Comparison of ENCODE assay signal across 20 cellular contexts in the genomic region with DNA sequence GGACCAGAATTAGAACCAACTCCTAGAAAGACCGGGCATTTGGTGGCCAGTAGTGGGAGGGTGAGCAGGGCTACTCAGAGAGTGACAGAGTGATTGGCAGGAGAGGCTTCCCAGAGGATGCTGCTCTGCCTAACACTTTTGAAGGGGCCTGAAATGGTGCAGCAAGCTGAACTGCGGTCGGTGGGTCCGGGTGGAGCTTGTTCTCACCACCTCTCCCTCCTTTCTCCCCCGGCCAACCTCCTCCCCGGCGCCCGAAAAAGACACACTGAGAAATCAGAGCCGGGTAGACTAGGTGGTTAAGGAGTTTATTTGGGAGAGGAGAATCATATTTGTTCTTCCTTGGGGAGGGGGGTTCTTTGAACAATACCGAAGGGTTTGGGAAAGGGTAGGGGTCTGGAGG. TPM values are rescaled to one million over a fixed set of nuclear protein-coding genes. Genes with fewer than 3 reads are reported as not detected.
DNase-seq lines count a peak whose midpoint lies in the region; ATAC-seq and TF ChIP-seq lines count a peak whose summit lies in the region.
"Had no signal": no experiment of that assay in that cellular context is flagged by ENCODE, and none has a peak within 500 bp of the region (broad histone marks: within the 10 kb centered on the region; RNA-seq: fewer than 3 reads in every experiment).

No MANE protein-coding gene starts in this region.

- H3K27ac ChIP-seq in breast epithelium: peak overlapping the region; percentile 78 to 92
- no peak overlapping the region for H3K27ac ChIP-seq in iPS-20b (ENCODE audit: low read length)
- H3K27ac ChIP-seq in thymus (ENCODE audit: low read depth): peak overlapping the region; percentile 31
- H3K27ac ChIP-seq: KMS-11, VCaP had no signal

- no peak overlapping the region for H3K4me3 Mint-ChIP-seq in MCF 10A (ENCODE audit: unreplicated experiment)
- peak overlapping the region; percentile 37 for H3K4me3 Mint-ChIP-seq in activated T-helper 1 cell treated with anti-CD3 and anti-CD28 coated beads, Interleukin-12 subunit alpha, Interleukin-12 subunit beta, Interleukin-2, Interleukin-4 antibody, amounts not matched to agents 30 ng/mL and 10 ng/mL and 1 ng/mL, durations not matched to agents 14 hours and 24 hours and 36 hours
- no peak overlapping the region for H3K4me3 Mint-ChIP-seq in stimulated activated naive CD8-positive, alpha-beta T cell treated with anti-CD3 and anti-CD28 coated beads, Interleukin-15, amount 100 ng/mL, for 72 hours

- CTCF ChIA-PET in MCF 10A (lab: Yijun Ruan, JAX): interaction anchor here (0.6 kb wide), 1 partner anchor 8 kb away, joined by 3 read pairs; no protein-coding TSS in a partner anchor

- H3K27me3 ChIP-seq in breast epithelium: peaks cover 0 to 11% of the 10 kb centered on the region in 2 donors
- no peaks in the 10 kb centered on the region for H3K27me3 ChIP-seq in iPS-20b (ENCODE audit: insufficient read depth, low read length)
- no peaks in the 10 kb centered on the region for H3K27me3 ChIP-seq in thymus (ENCODE audit: control insufficient read depth, insufficient read depth)
- H3K27me3 ChIP-seq: thyroid gland had no signal

- H3K36me3 ChIP-seq in breast epithelium: no peaks in the 10 kb centered on the region
- no peaks in the 10 kb centered on the region for H3K36me3 ChIP-seq in iPS-20b (ENCODE audit: insufficient read depth, low read depth, low read length)
- H3K36me3 ChIP-seq in thymus (ENCODE audit: control insufficient read depth, insufficient read depth): peaks cover 4% of the 10 kb centered on the region

- 96% methylated on average over 10 of the region's 10 CpGs for WGBS in thymus

- intact Hi-C loops in breast epithelium (cut with DNase I; ENCODE audit: low total_unique reads): no loop called here
- intact Hi-C loops in MCF 10A (cut with micrococcal nuclease): no loop called here
- intact Hi-C loops in activated T-helper 1 cell treated with anti-CD3 and anti-CD28 coated beads, Interleukin-12 subunit alpha, Interleukin-12 subunit beta, Interleukin-2, Interleukin-4 antibody, amounts not matched to agents 30 ng/mL and 10 ng/mL and 1 ng/mL, durations not matched to agents 14 hours and 24 hours and 36 hours (cut with micrococcal nuclease): no loop called here

- POLR2A ChIA-PET in MCF 10A (lab: Yijun Ruan, JAX): interaction anchor here (1.0 kb wide), 1 partner anchor 21 kb away, joined by 4 read pairs; no protein-coding TSS in a partner anchor

- no peaks in the 10 kb centered on the region for H3K27me3 Mint-ChIP-seq in MCF 10A (ENCODE audit: insufficient read depth, unreplicated experiment)
- H3K27me3 Mint-ChIP-seq in activated T-helper 1 cell treated with anti-CD3 and anti-CD28 coated beads, Interleukin-12 subunit alpha, Interleukin-12 subunit beta, Interleukin-2, Interleukin-4 antibody, amounts not matched to agents 30 ng/mL and 10 ng/mL and 1 ng/mL, durations not matched to agents 14 hours and 24 hours and 36 hours (ENCODE audit: insufficient read depth): no peaks in the 10 kb centered on the region
- H3K27me3 Mint-ChIP-seq in stimulated activated naive CD8-positive, alpha-beta T cell treated with anti-CD3 and anti-CD28 coated beads, Interleukin-15, amount 100 ng/mL, for 72 hours: no peaks in the 10 kb centered on the region
- H3K27me3 Mint-ChIP-seq: T-cell had no signal

- no peak for ATAC-seq in GM21825 (IDR thresholded peaks at IDR 0.05; ENCODE audit: unreplicated experiment)
- ATAC-seq in stimulated activated naive CD8-positive, alpha-beta T cell treated with anti-CD3 and anti-CD28 coated beads, Interleukin-15, amount 100 ng/mL, for 72 hours: no peak
- ATAC-seq: T-cell had no signal

- no peak for TF ChIP-seq POLR2A in breast epithelium (IDR thresholded peaks at IDR 0.05)

- BruUV-seq in MCF 10A (replicated peaks; lab: Mats Ljungman, UMichigan): no TSS peak

- DNase-seq in breast epithelium (ENCODE audit: low spot score in 2 of 2) (no peak), MCF 10A (ENCODE audit: unreplicated experiment) (no peak)
- DNase-seq in activated T-helper 1 cell treated with anti-CD3 and anti-CD28 coated beads, Interleukin-12 subunit alpha, Interleukin-12 subunit beta, Interleukin-2, Interleukin-4 antibody, amounts not matched to agents 30 ng/mL and 10 ng/mL and 1 ng/mL, durations not matched to agents 14 hours and 24 hours and 36 hours (ENCODE audit: low spot score): no peak
- no peak for DNase-seq in activated CD8-positive, alpha-beta memory T cell treated with anti-CD3 and anti-CD28 coated beads, Interleukin-2, amount 50 U/mL, for 48 hours
- no peak for DNase-seq in stimulated activated naive CD8-positive, alpha-beta T cell treated with anti-CD3 and anti-CD28 coated beads, Interleukin-15, amount 100 ng/mL, for 72 hours
- DNase-seq: ACHN; activated CD4-positive, alpha-beta T cell treated with anti-CD3 and anti-CD28 coated beads, Interleukin-2, amount 50 U/mL, for 48 hours; activated naive CD4-positive, alpha-beta T cell treated with anti-CD3 and anti-CD28 coated beads, Interleukin-2, amount 50 U/mL, for 16 hours; DMS79; HCEC 1CT; NCI-H2081; SHP77; T-cell had no signal

- H3K9me3 ChIP-seq in breast epithelium (no peaks in the 10 kb centered on the region), iPS-20b (ENCODE audit: insufficient read depth, low read depth, low read length) (no peaks in the 10 kb centered on the region), thymus (ENCODE audit: control insufficient read depth) (no peaks in the 10 kb centered on the region)
- H3K9me3 ChIP-seq: thyroid gland had no signal

- H3K4me1 ChIP-seq in breast epithelium (no peaks in the 10 kb centered on the region), iPS-20b (ENCODE audit: insufficient read depth, low read length) (no peaks in the 10 kb centered on the region; the same call in 1 of the 2 replicates), thymus (ENCODE audit: control insufficient read depth, insufficient read depth, low read length) (peaks cover 4% of the 10 kb centered on the region)

- TF ChIP-seq CTCF in breast epithelium (IDR thresholded peaks at IDR 0.05) (no peak), MCF 10A (IDR thresholded peaks at IDR 0.05; ENCODE audit: unreplicated experiment) (no peak)

- peaks cover 17% of the 10 kb centered on the region for H3K36me3 Mint-ChIP-seq in MCF 10A (ENCODE audit: insufficient read depth, unreplicated experiment)
- H3K36me3 Mint-ChIP-seq in activated T-helper 1 cell treated with anti-CD3 and anti-CD28 coated beads, Interleukin-12 subunit alpha, Interleukin-12 subunit beta, Interleukin-2, Interleukin-4 antibody, amounts not matched to agents 30 ng/mL and 10 ng/mL and 1 ng/mL, durations not matched to agents 14 hours and 24 hours and 36 hours (ENCODE audit: low read depth): peaks cover 3% of the 10 kb centered on the region
- H3K36me3 Mint-ChIP-seq: T-cell had no signal

- peaks cover 16% of the 10 kb centered on the region for H3K4me1 Mint-ChIP-seq in MCF 10A (ENCODE audit: insufficient read depth, unreplicated experiment)
- peaks cover 16% of the 10 kb centered on the region for H3K4me1 Mint-ChIP-seq in activated T-helper 1 cell treated with anti-CD3 and anti-CD28 coated beads, Interleukin-12 subunit alpha, Interleukin-12 subunit beta, Interleukin-2, Interleukin-4 antibody, amounts not matched to agents 30 ng/mL and 10 ng/mL and 1 ng/mL, durations not matched to agents 14 hours and 24 hours and 36 hours (ENCODE audit: low read depth)
- H3K4me1 Mint-ChIP-seq in stimulated activated naive CD8-positive, alpha-beta T cell treated with anti-CD3 and anti-CD28 coated beads, Interleukin-15, amount 100 ng/mL, for 72 hours: peaks cover 59% of the 10 kb centered on the region

- peak overlapping the region; percentile 27; the same call in 1 of the 2 replicates for H3K9ac ChIP-seq in iPS-20b (ENCODE audit: low read depth, low read length)
- H3K9ac ChIP-seq: KMS-11 had no signal

- no peak overlapping the region for H3K27ac Mint-ChIP-seq in MCF 10A (ENCODE audit: low read depth, unreplicated experiment)
- H3K27ac Mint-ChIP-seq in activated T-helper 1 cell treated with anti-CD3 and anti-CD28 coated beads, Interleukin-12 subunit alpha, Interleukin-12 subunit beta, Interleukin-2, Interleukin-4 antibody, amounts not matched to agents 30 ng/mL and 10 ng/mL and 1 ng/mL, durations not matched to agents 14 hours and 24 hours and 36 hours: peak overlapping the region; percentile 34
- H3K27ac Mint-ChIP-seq in stimulated activated naive CD8-positive, alpha-beta T cell treated with anti-CD3 and anti-CD28 coated beads, Interleukin-15, amount 100 ng/mL, for 72 hours: no peak overlapping the region
- H3K27ac Mint-ChIP-seq: T-cell had no signal

- no peak overlapping the region for H3K4me3 ChIP-seq in breast epithelium
- H3K4me3 ChIP-seq in iPS-20b (ENCODE audit: low read length): peak overlapping the region; percentile 61; the same call in 1 of the 2 replicates
- H3K4me3 ChIP-seq in thymus (ENCODE audit: low read length): no peak overlapping the region
- H3K4me3 ChIP-seq: lung, thyroid gland had no signal

- H3K9me3 Mint-ChIP-seq in MCF 10A (ENCODE audit: unreplicated experiment): peaks cover 6% of the 10 kb centered on the region
- no peaks in the 10 kb centered on the region for H3K9me3 Mint-ChIP-seq in activated T-helper 1 cell treated with anti-CD3 and anti-CD28 coated beads, Interleukin-12 subunit alpha, Interleukin-12 subunit beta, Interleukin-2, Interleukin-4 antibody, amounts not matched to agents 30 ng/mL and 10 ng/mL and 1 ng/mL, durations not matched to agents 14 hours and 24 hours and 36 hours
- H3K9me3 Mint-ChIP-seq in stimulated activated naive CD8-positive, alpha-beta T cell treated with anti-CD3 and anti-CD28 coated beads, Interleukin-15, amount 100 ng/mL, for 72 hours: no peaks in the 10 kb centered on the region
- H3K9me3 Mint-ChIP-seq: T-cell had no signal

RNA-seq across cellular contexts. Expression of gene PRICKLE3, which starts 1.4 kb away (rescaled TPM):
- total RNA-seq in breast epithelium (10 to 100 TPM; 13.3 to 14.4 (median 14.0) TPM), MCF 10A (2022) (14.5 and 15.7 TPM in 2 replicates)
- total RNA-seq in activated T-helper 1 cell treated with anti-CD3 and anti-CD28 coated beads, Interleukin-12 subunit alpha, Interleukin-12 subunit beta, Interleukin-2, Interleukin-4 antibody, amounts not matched to agents 30 ng/mL and 10 ng/mL and 1 ng/mL, durations not matched to agents 14 hours and 24 hours and 36 hours: 19.5 and 20.4 TPM in 2 replicates
- 5.4 TPM for polyA plus RNA-seq in thymus

RNA-seq across cellular contexts. Expression of gene SYP, which starts 12.5 kb away (rescaled TPM):
- total RNA-seq in breast epithelium (1 to 10 TPM; 1.0 to 2.7 (median 1.3) TPM), MCF 10A (2022) (0.75 and 0.79 TPM in 2 replicates)
- 2.9 and 3.3 TPM in 2 replicates for total RNA-seq in activated T-helper 1 cell treated with anti-CD3 and anti-CD28 coated beads, Interleukin-12 subunit alpha, Interleukin-12 subunit beta, Interleukin-2, Interleukin-4 antibody, amounts not matched to agents 30 ng/mL and 10 ng/mL and 1 ng/mL, durations not matched to agents 14 hours and 24 hours and 36 hours
- 3.6 TPM for polyA plus RNA-seq in thymus

RNA-seq across cellular contexts. Expression of gene PLP2, which starts 15.8 kb away (rescaled TPM):
- total RNA-seq in breast epithelium (10 to 100 TPM; 23.4 to 27.9 (median 27.8) TPM), MCF 10A (2022) (292 and 308 TPM in 2 replicates)
- total RNA-seq in activated T-helper 1 cell treated with anti-CD3 and anti-CD28 coated beads, Interleukin-12 subunit alpha, Interleukin-12 subunit beta, Interleukin-2, Interleukin-4 antibody, amounts not matched to agents 30 ng/mL and 10 ng/mL and 1 ng/mL, durations not matched to agents 14 hours and 24 hours and 36 hours: 72.9 and 73.2 TPM in 2 replicates
- polyA plus RNA-seq in thymus: 130 TPM

RNA-seq across cellular contexts. Expression of gene MAGIX, which starts 25.0 kb away (rescaled TPM):
- total RNA-seq in breast epithelium (10 to 100 TPM in 1 of 3 donors, 1 to 10 TPM in 2; 1.3 to 12.4 (median 4.9) TPM), MCF 10A (2022) (0.52 and 0.84 TPM in 2 replicates)
- total RNA-seq in activated T-helper 1 cell treated with anti-CD3 and anti-CD28 coated beads, Interleukin-12 subunit alpha, Interleukin-12 subunit beta, Interleukin-2, Interleukin-4 antibody, amounts not matched to agents 30 ng/mL and 10 ng/mL and 1 ng/mL, durations not matched to agents 14 hours and 24 hours and 36 hours: 1.4 and 2.8 TPM in 2 replicates
- polyA plus RNA-seq in thymus: 3.0 TPM

RNA-seq across cellular contexts. Expression of gene CACNA1F, which starts 45.6 kb away (rescaled TPM):
- total RNA-seq in breast epithelium (1 to 10 TPM in 1 of 3 donors, under 1 TPM in 2; 0.48 to 1.8 (median 0.66) TPM), MCF 10A (2022) (not detected in 2 replicates)
- 0.05 and 0.13 TPM in 2 replicates for total RNA-seq in activated T-helper 1 cell treated with anti-CD3 and anti-CD28 coated beads, Interleukin-12 subunit alpha, Interleukin-12 subunit beta, Interleukin-2, Interleukin-4 antibody, amounts not matched to agents 30 ng/mL and 10 ng/mL and 1 ng/mL, durations not matched to agents 14 hours and 24 hours and 36 hours
- polyA plus RNA-seq in thymus: 1.8 TPM
